11 cellular contexts compared by ENCODE assay signal in genomic region chr5:109412981-109413402, GRCh38. TPM values are rescaled to one million over a fixed set of nuclear protein-coding genes. Genes with fewer than 3 reads are reported as not detected.
A peak's percentile ranks its signal among the peaks of the same experiment; 100 is the strongest.
DNase-seq lines count a peak whose midpoint lies in the region; TF ChIP-seq lines count a peak whose summit lies in the region.
"Had no signal": no experiment of that assay in that cellular context is flagged by ENCODE, and none has a peak within 500 bp of the region (broad histone marks: within the 10 kb centered on the region; RNA-seq: fewer than 3 reads in every experiment).

No MANE protein-coding gene starts in this region.

- no peaks in the 10 kb centered on the region for H3K79me1 ChIP-seq in mesenchymal stem cell (replicated peaks; ENCODE audit: low read length, poor library complexity, severe bottlenecking)

- H2AFZ ChIP-seq in mesenchymal stem cell (ENCODE audit: low read depth, low read length) (no peak overlapping the region), SK-N-SH (ENCODE audit: low read depth) (no peak overlapping the region)

- H3K9me3 ChIP-seq in mesenchymal stem cell (ENCODE audit: control insufficient read depth, low read length) (peaks cover 6% of the 10 kb centered on the region), suprapubic skin (no peaks in the 10 kb centered on the region), SK-N-SH (no peaks in the 10 kb centered on the region)
- H3K9me3 ChIP-seq: Peyer's patch had no signal

- peaks cover 4% of the 10 kb centered on the region for H3K4me1 ChIP-seq in mesenchymal stem cell (ENCODE audit: control insufficient read depth, insufficient read depth, low read depth, low read length)
- H3K4me1 ChIP-seq in suprapubic skin, result peaks cover 34% of the 10 kb centered on the region
- peaks cover 6 to 19% of the 10 kb centered on the region in 2 experiments for H3K4me1 ChIP-seq in SK-N-SH (ENCODE audit: control insufficient read depth in 1 of 2, insufficient read depth in 2 of 2, low read depth in 1 of 2, low read length in 1 of 2)

- H3K9me2 ChIP-seq in SK-N-SH, result no peaks in the 10 kb centered on the region

- H4K20me1 ChIP-seq in SK-N-SH (ENCODE audit: insufficient read depth), result peaks cover 9% of the 10 kb centered on the region

- POLR2A ChIA-PET in SK-N-SH (lab: Yijun Ruan, JAX), result no interaction called here

- peaks cover 20% of the 10 kb centered on the region for H3K4me1 Mint-ChIP-seq in activated naive CD4-positive, alpha-beta T cell treated with anti-CD3 and anti-CD28 coated beads, Interleukin-2, amount 10 ng/mL, durations not matched to agents 7 days and 5 days

- H3K27me3 Mint-ChIP-seq in activated naive CD4-positive, alpha-beta T cell treated with anti-CD3 and anti-CD28 coated beads, Interleukin-2, amount 10 ng/mL, durations not matched to agents 7 days and 5 days, result peaks cover 14% of the 10 kb centered on the region

- peak overlapping the region; percentile 98 for H3K9ac ChIP-seq in mesenchymal stem cell (ENCODE audit: low read length)
- H3K9ac ChIP-seq in SK-N-SH, result no peak overlapping the region

- H3K4me3 Mint-ChIP-seq in activated naive CD4-positive, alpha-beta T cell treated with anti-CD3 and anti-CD28 coated beads, Interleukin-2, amount 10 ng/mL, durations not matched to agents 7 days and 5 days, result no peak overlapping the region

- H4K91ac ChIP-seq in mesenchymal stem cell (ENCODE audit: low read length), result peak overlapping the region; percentile 82

- no peak overlapping the region for H3K14ac ChIP-seq in mesenchymal stem cell (ENCODE audit: low read length in 2 of 2)

- WGBS in mesenchymal stem cell, result 0% methylated on average over 1 of the region's 1 CpG
- WGBS in suprapubic skin, result 67% methylated on average over 1 of the region's 1 CpG
- 53% methylated on average over 1 of the region's 1 CpG for WGBS in SK-N-SH (ENCODE audit: low lambda C conversion rate)

- no peak overlapping the region for H3K4ac ChIP-seq in mesenchymal stem cell (ENCODE audit: low read depth in 1 of 2, low read length in 2 of 2)

- peak overlapping the region; percentile 63 to 86 for H3K18ac ChIP-seq in mesenchymal stem cell (ENCODE audit: low read depth in 1 of 2, low read length in 2 of 2)

- DNase-seq in SIG-M5 treated with dmso at 0.1 percent for 504 hours (lab: John Stamatoyannopoulos, UW; ENCODE audit: unreplicated experiment) (peak; percentile 30), SIG-M5 (lab: John Stamatoyannopoulos, UW) (no peak), mesenchymal stem cell (peak; percentile 31), suprapubic skin (ENCODE audit: low spot score in 2 of 2) (no peak), SK-N-SH (no peak), T-helper 1 cell (no peak)
- no peak for DNase-seq in activated naive CD4-positive, alpha-beta T cell treated with anti-CD3 and anti-CD28 coated beads, Interleukin-2, amount 10 ng/mL, durations not matched to agents 7 days and 5 days
- DNase-seq: activated gamma-delta T cell; Peyer's patch; stimulated activated CD4-positive, alpha-beta T cell treated with anti-CD3 and anti-CD28 coated beads, Interleukin-2, amount 100 ng/mL, for 24 hours had no signal

- no peaks in the 10 kb centered on the region for H3K36me3 ChIP-seq in mesenchymal stem cell (ENCODE audit: control insufficient read depth in 1 of 2, insufficient read depth in 2 of 2, low read depth in 1 of 2, low read length in 2 of 2)
- H3K36me3 ChIP-seq in suprapubic skin, result no peaks in the 10 kb centered on the region
- no peaks in the 10 kb centered on the region for H3K36me3 ChIP-seq in SK-N-SH (replicated peaks in 1 of 2; ENCODE audit: control insufficient read depth in 1 of 2, insufficient read depth in 2 of 2, low read length in 1 of 2)
- H3K36me3 ChIP-seq: Peyer's patch had no signal

- H3K4me2 ChIP-seq in mesenchymal stem cell (ENCODE audit: low read length, poor library complexity, severe bottlenecking), result no peak overlapping the region
- H3K4me2 ChIP-seq in SK-N-SH, result no peak overlapping the region

- peak overlapping the region; percentile 19 for H4K8ac ChIP-seq in mesenchymal stem cell (ENCODE audit: low read length)

- peaks cover 25% of the 10 kb centered on the region for H3F3A ChIP-seq in SK-N-SH (replicated peaks; ENCODE audit: insufficient read depth)

- H3K27ac ChIP-seq in VCaP, result peak overlapping the region; percentile 93
- H3K27ac ChIP-seq in mesenchymal stem cell (ENCODE audit: low read length, poor library complexity, severe bottlenecking), result peak overlapping the region; percentile 38
- peak overlapping the region; percentile 99 for H3K27ac ChIP-seq in suprapubic skin
- peak overlapping the region in 1 of 2 experiments; percentile 22; a peak in 2 of 4 replicates for H3K27ac ChIP-seq in SK-N-SH (ENCODE audit: low read depth in 2 of 2, low read length in 1 of 2)
- H3K27ac ChIP-seq: Peyer's patch had no signal

- no peak overlapping the region for H2BK5ac ChIP-seq in mesenchymal stem cell (ENCODE audit: low read depth, low read length, poor library complexity, severe bottlenecking)

- H2BK15ac ChIP-seq in mesenchymal stem cell (ENCODE audit: low read depth, poor library complexity, severe bottlenecking), result peak overlapping the region; percentile 82

- H3K27ac Mint-ChIP-seq in activated naive CD4-positive, alpha-beta T cell treated with anti-CD3 and anti-CD28 coated beads, Interleukin-2, amount 10 ng/mL, durations not matched to agents 7 days and 5 days, result no peak overlapping the region

- CTCF ChIA-PET in activated naive CD4-positive, alpha-beta T cell treated with anti-CD3 and anti-CD28 coated beads, Interleukin-2, amount 10 ng/mL, durations not matched to agents 7 days and 5 days (lab: Charles Lee), result no interaction called here
- CTCF ChIA-PET in SK-N-SH (lab: Yijun Ruan, JAX), result interaction anchor here (0.7 to 1.3 kb wide), 2 partner anchors 9 to 30 kb away, joined by 4 read pairs; no protein-coding TSS in a partner anchor

- no peak for TF ChIP-seq RAD21 in SK-N-SH (IDR thresholded peaks at IDR 0.05; ENCODE audit: low read length)

- no peak overlapping the region for H3K23ac ChIP-seq in mesenchymal stem cell (ENCODE audit: low read length in 2 of 2)

- H2BK120ac ChIP-seq in mesenchymal stem cell (ENCODE audit: low read depth, low read length), result peak overlapping the region; percentile 71

- peaks cover 15% of the 10 kb centered on the region for H3K79me2 ChIP-seq in SK-N-SH (ENCODE audit: insufficient read depth)

- H3K9me3 Mint-ChIP-seq in activated naive CD4-positive, alpha-beta T cell treated with anti-CD3 and anti-CD28 coated beads, Interleukin-2, amount 10 ng/mL, durations not matched to agents 7 days and 5 days, result peaks cover 14% of the 10 kb centered on the region

- TF ChIP-seq POLR2A in suprapubic skin (IDR thresholded peaks at IDR 0.05), result no peak

- H3K36me3 Mint-ChIP-seq in activated naive CD4-positive, alpha-beta T cell treated with anti-CD3 and anti-CD28 coated beads, Interleukin-2, amount 10 ng/mL, durations not matched to agents 7 days and 5 days, result peaks cover 16% of the 10 kb centered on the region

- peak overlapping the region; percentile 9 for H2AK5ac ChIP-seq in mesenchymal stem cell (ENCODE audit: low read length, severe bottlenecking)

- H3K27me3 ChIP-seq in mesenchymal stem cell (ENCODE audit: control insufficient read depth in 1 of 2, insufficient read depth in 1 of 2, low read length in 2 of 2) (no peaks in the 10 kb centered on the region), suprapubic skin (no peaks in the 10 kb centered on the region), SK-N-SH (ENCODE audit: insufficient read depth) (no peaks in the 10 kb centered on the region)
- H3K27me3 ChIP-seq: Peyer's patch had no signal

- no peak for TF ChIP-seq EP300 in suprapubic skin (IDR thresholded peaks at IDR 0.05)
- TF ChIP-seq EP300 in SK-N-SH (IDR thresholded peaks at IDR 0.05; ENCODE audit: borderline replicate concordance in 1 of 2, low read depth in 1 of 2, low read length in 1 of 2), result no peak

- peak overlapping the region in 1 of 2 experiments; percentile 47 for H2BK12ac ChIP-seq in mesenchymal stem cell (ENCODE audit: low read length in 2 of 2)

- no peak for TF ChIP-seq CTCF in VCaP (conservative IDR thresholded peaks at IDR 0.05)
- TF ChIP-seq CTCF in suprapubic skin (IDR thresholded peaks at IDR 0.05), result no peak
- TF ChIP-seq CTCF in SK-N-SH (IDR thresholded peaks at IDR 0.05), result no peak

- H3K4me3 ChIP-seq in mesenchymal stem cell (ENCODE audit: insufficient read depth in 1 of 2, low read depth in 1 of 2, low read length in 2 of 2), result no peak overlapping the region
- H3K4me3 ChIP-seq in suprapubic skin, result no peak overlapping the region
- no peak overlapping the region for H3K4me3 ChIP-seq in SK-N-SH (ENCODE audit: low read depth in 2 of 2, low read length in 1 of 2)
- H3K4me3 ChIP-seq: Peyer's patch had no signal

TF ChIP-seq in SK-N-SH, 30 proteins besides CTCF, POLR2A, EP300 and RAD21 (continues in another document):
- TF ChIP-seq SMC3 (IDR thresholded peaks at IDR 0.05; ENCODE audit: low read depth, low read length) (no peak), NFIC (IDR thresholded peaks at IDR 0.05; ENCODE audit: borderline replicate concordance) (no peak), CHD2 (IDR thresholded peaks at IDR 0.05; ENCODE audit: low read length, partially characterized antibody) (no peak), RFX5 (IDR thresholded peaks at IDR 0.05; ENCODE audit: low read length) (no peak), ZBTB33 (IDR thresholded peaks at IDR 0.05; ENCODE audit: borderline replicate concordance, low read depth) (no peak), YY1 (IDR thresholded peaks at IDR 0.05; ENCODE audit: low read depth) (no peak), FOSL2 (IDR thresholded peaks at IDR 0.05; ENCODE audit: borderline replicate concordance, low read depth) (no peak)

RNA-seq across cellular contexts. Expression of gene PJA2, which starts 3.2 kb away (rescaled TPM):
- polyA plus RNA-seq in mesenchymal stem cell (2013, experiment 1 of 2), result 54.5 TPM
- polyA plus RNA-seq in mesenchymal stem cell (2013, experiment 2 of 2), result 55.2 TPM
- total RNA-seq in suprapubic skin, result 10 to 100 TPM; 43.5 to 68.1 (median 65.0) TPM
- 30.7 and 39.6 TPM in 2 replicates for polyA plus RNA-seq in SK-N-SH (2012; rRNA removed)
- polyA plus RNA-seq in SK-N-SH (2012; cell fraction: cytosol; rRNA removed), result 46.6 and 55.5 TPM in 2 replicates
- polyA plus RNA-seq in SK-N-SH (2012; cell fraction: nucleus; rRNA removed), result 12.8 and 27.9 TPM in 2 replicates

Comparison
In these comparisons a context has a peak if more than half of its experiments do, and no peak if none do; other contexts are left out.
1. DNase-seq: peak in SIG-M5 treated with dmso at 0.1 percent for 504 hours (single experiment) and mesenchymal stem cell (single experiment); none in SIG-M5 (single experiment), suprapubic skin (0 of 2), activated naive CD4-positive, alpha-beta T cell treated with anti-CD3 and anti-CD28 coated beads, Interleukin-2, amount 10 ng/mL, durations not matched to agents 7 days and 5 days (single experiment), SK-N-SH (single experiment) and T-helper 1 cell (0 of 5).